15 cellular contexts compared by ENCODE assay signal in the genomic region with DNA sequence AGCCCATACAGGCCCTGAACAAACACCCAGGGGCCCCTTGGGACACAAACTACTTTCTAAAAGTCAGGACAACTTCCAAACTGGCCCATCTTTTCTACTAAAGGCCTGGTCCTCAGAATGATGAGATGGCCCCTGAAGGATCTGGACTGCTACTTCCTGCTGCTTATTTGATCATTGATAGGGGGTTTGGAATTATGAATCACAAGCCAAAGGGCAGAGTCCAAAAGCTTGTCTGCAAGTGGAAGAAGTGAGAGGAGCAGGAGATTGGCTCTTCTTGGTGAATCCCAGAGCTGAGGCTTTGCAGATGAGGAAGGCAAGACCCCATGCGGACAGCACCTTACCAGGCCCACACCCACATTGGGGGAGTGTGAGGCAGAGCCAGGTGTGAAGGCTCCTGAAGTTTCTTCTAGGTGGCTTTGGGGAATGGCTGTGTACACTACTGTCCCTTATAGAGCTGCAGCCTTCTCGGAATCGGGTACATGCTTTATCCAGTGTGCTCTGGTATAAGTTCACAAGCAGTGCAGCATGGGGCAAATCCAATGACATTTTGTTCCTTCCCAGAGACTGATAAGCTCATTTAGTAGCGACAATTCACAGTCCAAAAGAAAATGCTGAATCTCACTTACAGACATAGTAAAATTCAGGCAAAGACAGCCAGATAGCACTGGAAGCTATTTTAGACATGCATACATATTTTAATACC.
DNase-seq lines count a peak whose midpoint lies in the region; ATAC-seq and TF ChIP-seq lines count a peak whose summit lies in the region.
"Had no signal": no experiment of that assay in that cellular context is flagged by ENCODE, and none has a peak within 500 bp of the region (broad histone marks: within the 10 kb centered on the region; RNA-seq: fewer than 3 reads in every experiment).

No MANE protein-coding gene starts in this region.

- H3K79me1 ChIP-seq in mesendoderm (ENCODE audit: low read length), result no peaks in the 10 kb centered on the region

- peak overlapping the region; percentile 9 for H3K23ac ChIP-seq in mesendoderm (ENCODE audit: low read length)

- no peaks in the 10 kb centered on the region for H3K36me3 ChIP-seq in left ventricle myocardium inferior
- H3K36me3 ChIP-seq in mesendoderm (ENCODE audit: control insufficient read depth, insufficient read depth, low read length), result no peaks in the 10 kb centered on the region
- H3K36me3 ChIP-seq in aorta (ENCODE audit: control insufficient read depth in 1 of 2, insufficient read depth in 2 of 2, low read length in 1 of 2), result no peaks in the 10 kb centered on the region
- H3K36me3 ChIP-seq: BLaER1 had no signal

- ATAC-seq in Right ventricle myocardium inferior, result peak; percentile 43
- ATAC-seq in aorta (ENCODE audit: low FRiP score), result no peak
- ATAC-seq in GM18505 (IDR thresholded peaks at IDR 0.05; ENCODE audit: unreplicated experiment), result no peak
- ATAC-seq: GM12878 had no signal

- H4K8ac ChIP-seq in mesendoderm (ENCODE audit: low read depth, low read length), result no peak overlapping the region

- no peak overlapping the region for H2BK15ac ChIP-seq in mesendoderm (replicated peaks; ENCODE audit: low read depth)

- no peak for DNase-seq in Right ventricle myocardium inferior (ENCODE audit: missing footprints)
- no peak for DNase-seq in cardiac septum (ENCODE audit: low spot score)
- DNase-seq in left ventricle myocardium inferior, result no peak
- no peak for DNase-seq in mesendoderm
- DNase-seq in posterior vena cava (ENCODE audit: low spot score), result no peak
- no peak for DNase-seq in aorta
- DNase-seq: 8988T; CD4-positive, alpha-beta memory T cell; DMS153; DND-41; EL; H9 had no signal

- no peaks in the 10 kb centered on the region for H3K79me2 ChIP-seq in mesendoderm (ENCODE audit: control insufficient read depth, insufficient read depth, low read length)

- H3K9me3 ChIP-seq in left ventricle myocardium inferior (replicated peaks) (no peaks in the 10 kb centered on the region), aorta (ENCODE audit: control insufficient read depth, low read length) (no peaks in the 10 kb centered on the region)
- H3K9me3 ChIP-seq: BLaER1 had no signal

- no peak overlapping the region for H2BK120ac ChIP-seq in mesendoderm (ENCODE audit: low read depth, low read length)

- intact Hi-C loops in Right ventricle myocardium inferior (cut with DNase I), result no loop called here
- intact Hi-C loops in cardiac septum (cut with DNase I), result no loop called here
- intact Hi-C loops in left ventricle myocardium inferior (cut with micrococcal nuclease), result no loop called here
- intact Hi-C loops in posterior vena cava (cut with DNase I), result no loop called here
- intact Hi-C loops in aorta (cut with DNase I), result no loop called here

- TF ChIP-seq POLR2A in GM18505 (IDR thresholded peaks at IDR 0.05; ENCODE audit: borderline replicate concordance, extremely low read depth, insufficient read depth, insufficient read length), result no peak

- H3K56ac ChIP-seq in mesendoderm (ENCODE audit: low read length), result no peak overlapping the region

- H3K27ac ChIP-seq in left ventricle myocardium inferior (replicated peaks) (peak overlapping the region; percentile 56), mesendoderm (ENCODE audit: low read depth, low read length) (no peak overlapping the region), aorta (ENCODE audit: low read depth in 1 of 2, low read length in 2 of 2) (no peak overlapping the region)
- H3K27ac ChIP-seq: BLaER1 had no signal

- no peak overlapping the region for H2AK5ac ChIP-seq in mesendoderm (ENCODE audit: low read length)

- H3K27me3 ChIP-seq in left ventricle myocardium inferior (ENCODE audit: low read depth) (no peaks in the 10 kb centered on the region), mesendoderm (ENCODE audit: insufficient read depth, low read length, poor library complexity) (no peaks in the 10 kb centered on the region), aorta (ENCODE audit: control insufficient read depth in 1 of 2, insufficient read depth in 2 of 2, low read length in 1 of 2) (no peaks in the 10 kb centered on the region)
- H3K27me3 ChIP-seq: BLaER1 had no signal

- H2BK5ac ChIP-seq in mesendoderm (ENCODE audit: low read length), result no peak overlapping the region

- H3K4me1 ChIP-seq in left ventricle myocardium inferior (peaks cover 31% of the 10 kb centered on the region), mesendoderm (ENCODE audit: control insufficient read depth, low read depth, low read length) (no peaks in the 10 kb centered on the region), aorta (ENCODE audit: control insufficient read depth in 1 of 2, insufficient read depth in 2 of 2, low read length in 2 of 2) (no peaks in the 10 kb centered on the region)
- H3K4me1 ChIP-seq: BLaER1 had no signal

- H3K4me3 ChIP-seq in left ventricle myocardium inferior (no peak overlapping the region), mesendoderm (ENCODE audit: low read length) (no peak overlapping the region), aorta (ENCODE audit: low read length in 2 of 2) (no peak overlapping the region)
- H3K4me3 ChIP-seq: BLaER1, GM12878 had no signal

- no peak for TF ChIP-seq CTCF in left ventricle myocardium inferior (IDR thresholded peaks at IDR 0.05; ENCODE audit: borderline replicate concordance)

- no peak overlapping the region for H3K9ac ChIP-seq in mesendoderm (ENCODE audit: low read length)
- H3K9ac ChIP-seq: BLaER1 had no signal

- no CpG with 5 or more reads among the region's 4 CpGs for WGBS in mesendoderm (ENCODE audit: extremely low coverage, insufficient coverage, low lambda C conversion rate)
- 90 to 96% methylated on average over 4 of the region's 4 CpGs for WGBS in aorta, 2 donors

- H3K4me2 ChIP-seq in mesendoderm (ENCODE audit: low read length), result no peak overlapping the region
- H3K4me2 ChIP-seq: BLaER1 had no signal

- no peak overlapping the region for H3K4ac ChIP-seq in mesendoderm (ENCODE audit: low read depth, low read length)

- H4K5ac ChIP-seq in mesendoderm (ENCODE audit: low read length), result no peak overlapping the region

- no peak overlapping the region for H3K18ac ChIP-seq in mesendoderm (ENCODE audit: low read length)
